ENCODE assay signal across 8 cellular contexts in genomic region chr10:125064681-125065492, GRCh38.
A peak's percentile ranks its signal among the peaks of the same experiment; 100 is the strongest.
DNase-seq lines count a peak whose midpoint lies in the region; ATAC-seq and TF ChIP-seq lines count a peak whose summit lies in the region.

No MANE protein-coding gene starts in this region.

- no peak overlapping the region for H3K4me3 Mint-ChIP-seq in activated CD8-positive, alpha-beta memory T cell treated with anti-CD3 and anti-CD28 coated beads, Interleukin-2, amount 10 ng/mL, durations not matched to agents 7 days and 5 days
- peak overlapping the region; percentile 42 for H3K4me3 Mint-ChIP-seq in activated naive CD8-positive, alpha-beta T cell treated with anti-CD3 and anti-CD28 coated beads, Interleukin-2, amount 10 ng/mL, durations not matched to agents 7 days and 5 days

- peak; percentile 46 for DNase-seq in activated CD8-positive, alpha-beta memory T cell treated with anti-CD3 and anti-CD28 coated beads, Interleukin-2, amount 10 ng/mL, durations not matched to agents 7 days and 5 days
- DNase-seq in activated CD8-positive, alpha-beta memory T cell treated with anti-CD3 and anti-CD28 coated beads, Interleukin-2, amount 50 U/mL, for 48 hours = no peak
- peak; percentile 73 for DNase-seq in GM23248
- peak; percentile 85 for DNase-seq in Karpas-422
- DNase-seq in activated naive CD8-positive, alpha-beta T cell treated with anti-CD3 and anti-CD28 coated beads, Interleukin-2, amount 10 ng/mL, durations not matched to agents 7 days and 5 days = no peak
- no peak for DNase-seq in lower lobe of right lung
- DNase-seq in posterior cingulate gyrus = no peak
- DNase-seq in HuH-7.5 (ENCODE audit: low spot score) = no peak

- POLR2A ChIA-PET in activated naive CD8-positive, alpha-beta T cell treated with anti-CD3 and anti-CD28 coated beads, Interleukin-2, amount 10 ng/mL, durations not matched to agents 7 days and 5 days (lab: Charles Lee) = no interaction called here

- H3K27ac ChIP-seq in GM23248 (peak overlapping the region; percentile 66), Karpas-422 (ENCODE audit: low read length) (peak overlapping the region; percentile 30; the same call in 1 of the 2 replicates), lower lobe of right lung (peak overlapping the region; percentile 54)

- H2AFZ ChIP-seq in GM23248 (no peak overlapping the region), Karpas-422 (ENCODE audit: low read length) (no peak overlapping the region)

- peak; percentile 68 for ATAC-seq in activated CD8-positive, alpha-beta memory T cell treated with anti-CD3 and anti-CD28 coated beads, Interleukin-2, amount 10 ng/mL, durations not matched to agents 7 days and 5 days
- ATAC-seq in activated naive CD8-positive, alpha-beta T cell treated with anti-CD3 and anti-CD28 coated beads, Interleukin-2, amount 10 ng/mL, durations not matched to agents 7 days and 5 days (ENCODE audit: low read depth) = peak; percentile 67
- ATAC-seq in lower lobe of right lung = peak; percentile 48 to 59

- H3K4me1 ChIP-seq in GM23248 (ENCODE audit: insufficient read depth) (peaks cover 40% of the 10 kb centered on the region), Karpas-422 (ENCODE audit: low read length) (peaks cover 47% of the 10 kb centered on the region), lower lobe of right lung (peaks cover 57% of the 10 kb centered on the region)

- H3K9ac ChIP-seq in GM23248 (peak overlapping the region; percentile 35; the same call in 1 of the 2 replicates), Karpas-422 (ENCODE audit: low read length) (peak overlapping the region; percentile 19; the same call in 1 of the 2 replicates)

- H3F3A ChIP-seq in GM23248 (ENCODE audit: insufficient read depth) = peaks cover 44% of the 10 kb centered on the region

- H3K36me3 Mint-ChIP-seq in activated CD8-positive, alpha-beta memory T cell treated with anti-CD3 and anti-CD28 coated beads, Interleukin-2, amount 10 ng/mL, durations not matched to agents 7 days and 5 days = no peaks in the 10 kb centered on the region
- no peaks in the 10 kb centered on the region for H3K36me3 Mint-ChIP-seq in activated naive CD8-positive, alpha-beta T cell treated with anti-CD3 and anti-CD28 coated beads, Interleukin-2, amount 10 ng/mL, durations not matched to agents 7 days and 5 days

- H3K9me2 ChIP-seq in GM23248 (ENCODE audit: insufficient read depth) (no peaks in the 10 kb centered on the region), Karpas-422 (replicated peaks; ENCODE audit: insufficient read depth, low read length) (no peaks in the 10 kb centered on the region)

- H3K4me1 Mint-ChIP-seq in activated CD8-positive, alpha-beta memory T cell treated with anti-CD3 and anti-CD28 coated beads, Interleukin-2, amount 10 ng/mL, durations not matched to agents 7 days and 5 days = peaks cover 15% of the 10 kb centered on the region
- H3K4me1 Mint-ChIP-seq in activated naive CD8-positive, alpha-beta T cell treated with anti-CD3 and anti-CD28 coated beads, Interleukin-2, amount 10 ng/mL, durations not matched to agents 7 days and 5 days = peaks cover 13% of the 10 kb centered on the region

- peak overlapping the region; percentile 31 for H3K27ac Mint-ChIP-seq in activated CD8-positive, alpha-beta memory T cell treated with anti-CD3 and anti-CD28 coated beads, Interleukin-2, amount 10 ng/mL, durations not matched to agents 7 days and 5 days
- H3K27ac Mint-ChIP-seq in activated naive CD8-positive, alpha-beta T cell treated with anti-CD3 and anti-CD28 coated beads, Interleukin-2, amount 10 ng/mL, durations not matched to agents 7 days and 5 days = peak overlapping the region; percentile 51

- CTCF ChIA-PET in activated CD8-positive, alpha-beta memory T cell treated with anti-CD3 and anti-CD28 coated beads, Interleukin-2, amount 10 ng/mL, durations not matched to agents 7 days and 5 days (lab: Charles Lee) = interaction anchor here (1.7 kb wide), 1 partner anchor 17 kb away, joined by 4 read pairs; no protein-coding TSS in a partner anchor

- no peaks in the 10 kb centered on the region for H3K9me3 ChIP-seq in GM23248 (ENCODE audit: low read depth)
- no peaks in the 10 kb centered on the region for H3K9me3 ChIP-seq in Karpas-422 (ENCODE audit: low read length)
- H3K9me3 ChIP-seq in lower lobe of right lung = no peaks in the 10 kb centered on the region

- H3K4me2 ChIP-seq in GM23248 (ENCODE audit: unreplicated experiment) (peak overlapping the region; percentile 36), Karpas-422 (ENCODE audit: low read depth, low read length, poor library complexity, severe bottlenecking) (peak overlapping the region; percentile 71)

- intact Hi-C loops in lower lobe of right lung (cut with DNase I) (no loop called here), posterior cingulate gyrus (cut with DNase I) (loop anchor here (5.0 kb wide), 3 partner anchors 63 to 148 kb away; no protein-coding TSS in a partner anchor)

- H3K4me3 ChIP-seq in GM23248 (no peak overlapping the region), Karpas-422 (ENCODE audit: low read length) (peak overlapping the region; percentile 40), lower lobe of right lung (no peak overlapping the region)

- H3K79me2 ChIP-seq in GM23248 (ENCODE audit: insufficient read depth) (peaks cover 92% of the 10 kb centered on the region), Karpas-422 (ENCODE audit: low read length) (no peaks in the 10 kb centered on the region)

- peaks cover 68% of the 10 kb centered on the region for H3K27me3 Mint-ChIP-seq in activated CD8-positive, alpha-beta memory T cell treated with anti-CD3 and anti-CD28 coated beads, Interleukin-2, amount 10 ng/mL, durations not matched to agents 7 days and 5 days
- H3K27me3 Mint-ChIP-seq in activated naive CD8-positive, alpha-beta T cell treated with anti-CD3 and anti-CD28 coated beads, Interleukin-2, amount 10 ng/mL, durations not matched to agents 7 days and 5 days = peaks cover 36% of the 10 kb centered on the region

- in situ Hi-C loops in GM23248 (cut with MboI) = no loop called here

- H4K20me1 ChIP-seq in GM23248 (ENCODE audit: insufficient read depth) (peaks cover 7% of the 10 kb centered on the region; the same call in 1 of the 2 replicates), Karpas-422 (ENCODE audit: insufficient read depth, low read depth, low read length) (no peaks in the 10 kb centered on the region; the same call in 1 of the 2 replicates)

- H3K36me3 ChIP-seq in GM23248 (ENCODE audit: low read depth) (no peaks in the 10 kb centered on the region), Karpas-422 (ENCODE audit: insufficient read depth, low read length) (no peaks in the 10 kb centered on the region), lower lobe of right lung (peaks cover 4% of the 10 kb centered on the region)

- no peak for TF ChIP-seq CTCF in lower lobe of right lung (IDR thresholded peaks at IDR 0.05)

- H3K27me3 ChIP-seq in GM23248 (replicated peaks; ENCODE audit: insufficient read depth) (no peaks in the 10 kb centered on the region), Karpas-422 (ENCODE audit: low read length) (no peaks in the 10 kb centered on the region), lower lobe of right lung (ENCODE audit: low read depth) (no peaks in the 10 kb centered on the region)

- no peaks in the 10 kb centered on the region for H3K9me3 Mint-ChIP-seq in activated CD8-positive, alpha-beta memory T cell treated with anti-CD3 and anti-CD28 coated beads, Interleukin-2, amount 10 ng/mL, durations not matched to agents 7 days and 5 days (ENCODE audit: low read depth)
- no peaks in the 10 kb centered on the region for H3K9me3 Mint-ChIP-seq in activated naive CD8-positive, alpha-beta T cell treated with anti-CD3 and anti-CD28 coated beads, Interleukin-2, amount 10 ng/mL, durations not matched to agents 7 days and 5 days

- 73 to 78% methylated on average over 8 of the region's 8 CpGs for WGBS in GM23248 (ENCODE audit: low coverage in 1 of 2, low lambda C conversion rate in 2 of 2, missing lambda C conversion rate in 2 of 2), 2 experiments

Comparison
In these comparisons a context has a peak if more than half of its experiments do, and no peak if none do; other contexts are left out.
1. DNase-seq: peak in activated CD8-positive, alpha-beta memory T cell treated with anti-CD3 and anti-CD28 coated beads, Interleukin-2, amount 10 ng/mL, durations not matched to agents 7 days and 5 days (single experiment), GM23248 (single experiment) and Karpas-422 (single experiment); none in activated CD8-positive, alpha-beta memory T cell treated with anti-CD3 and anti-CD28 coated beads, Interleukin-2, amount 50 U/mL, for 48 hours (single experiment), activated naive CD8-positive, alpha-beta T cell treated with anti-CD3 and anti-CD28 coated beads, Interleukin-2, amount 10 ng/mL, durations not matched to agents 7 days and 5 days (single experiment), lower lobe of right lung (single experiment), posterior cingulate gyrus (0 of 10) and HuH-7.5 (single experiment).
2. Peak in every context shown above with its lines, with median percentiles within 50 percentile points of each other: ATAC-seq and H3K27ac ChIP-seq.